1 cellular context compared by ENCODE assay signal in genomic region chr6:110487968-110488381, GRCh38.
TF ChIP-seq lines count a peak whose summit lies in the region.
"Not testable (repeated sequence)": the region's sequence is repeated elsewhere in the genome, so short reads cannot be mapped to it uniquely, and the experiment has no call there.

No MANE protein-coding gene starts in this region.

TF ChIP-seq in K562, 482 proteins besides CTCF, POLR2A, EP300 and RAD21 (continued from another document):
- TF ChIP-seq ZKSCAN8 (CRISPR knock-in tag; IDR thresholded peaks at IDR 0.05) (0 out of 2 replicates have a peak, but pooled peaks have one; percentile 59), DMBX1 (CRISPR knock-in tag; IDR thresholded peaks at IDR 0.05; ENCODE audit: borderline replicate concordance) (peak; percentile 48; the same call in 1 of the 2 replicates), BACH1 (tag; IDR thresholded peaks at IDR 0.05) (0 out of 2 replicates have a peak, but pooled peaks have one; percentile 37), ZNF589 (CRISPR knock-in tag; IDR thresholded peaks at IDR 0.05; ENCODE audit: low read depth) (0 out of 2 replicates have a peak, but pooled peaks have one; percentile 65), NR2C1 (tag; IDR thresholded peaks at IDR 0.05) (peak; percentile 44; the same call in 1 of the 2 replicates), ZNF584 (CRISPR knock-in tag; IDR thresholded peaks at IDR 0.05; ENCODE audit: low read depth) (0 out of 2 replicates have a peak, but pooled peaks have one; percentile 59), ZNF175 (CRISPR knock-in tag; IDR thresholded peaks at IDR 0.05; ENCODE audit: low read depth) (peak; percentile 78), ILK (tag; IDR thresholded peaks at IDR 0.05; ENCODE audit: borderline replicate concordance, low read depth) (peak; percentile 62; the same call in 1 of the 2 replicates), YY1 (IDR thresholded peaks at IDR 0.05; ENCODE audit: borderline replicate concordance in 1 of 3, control insufficient read depth in 1 of 3, extremely low read depth in 1 of 3, insufficient read depth in 3 of 3, insufficient read length in 1 of 3, insufficient replicate concordance in 2 of 3, low read depth in 1 of 3, low read length in 2 of 3) (peak in 1 of 3 experiments; percentile 41), ZNF766 (CRISPR knock-in tag; conservative IDR thresholded peaks at IDR 0.05) (0 out of 2 replicates have a peak, but pooled peaks have one; percentile 22), GTF2A2 (tag; IDR thresholded peaks at IDR 0.05) (peak; percentile 64; the same call in 1 of the 2 replicates), ZNF740 (tag; IDR thresholded peaks at IDR 0.05) (peak in 1 of 2 experiments; percentile 74; a peak in 2 of 4 replicates), ZNF449 (CRISPR knock-in tag; IDR thresholded peaks at IDR 0.05) (peak; percentile 58; the same call in 1 of the 2 replicates), KLF6 (CRISPR knock-in tag; IDR thresholded peaks at IDR 0.05; ENCODE audit: borderline replicate concordance) (peak; percentile 59; the same call in 1 of the 2 replicates), DDX20 (tag; IDR thresholded peaks at IDR 0.05; ENCODE audit: low read depth) (0 out of 2 replicates have a peak, but pooled peaks have one; percentile 47)
- not testable (repeated sequence) for TF ChIP-seq NR2C1 (IDR thresholded peaks at IDR 0.05); ZNF740 (CRISPR knock-in tag; IDR thresholded peaks at IDR 0.05)
